Comparison of ENCODE assay signal across 8 cellular contexts in genomic region chr12:90090929-90091651, GRCh38.
DNase-seq lines count a peak whose midpoint lies in the region; ATAC-seq, FAIRE-seq and TF ChIP-seq lines count a peak whose summit lies in the region.

No MANE protein-coding gene starts in this region.

- H3K27ac ChIP-seq in H1 (ENCODE audit: low read depth, low read length) (no peak overlapping the region), osteoblast (ENCODE audit: low read depth, low read length) (peak overlapping the region; percentile 68)
- no peak overlapping the region for H3K27ac ChIP-seq in CD8-positive, alpha-beta memory T cell (ENCODE audit: low read depth, low read length)

- ATAC-seq in GM18505 (IDR thresholded peaks at IDR 0.05; ENCODE audit: unreplicated experiment) = no peak
- no peak for ATAC-seq in GM19455 (IDR thresholded peaks at IDR 0.05; ENCODE audit: unreplicated experiment)

- no peak for FAIRE-seq in H1 (lab: Jason Lieb, UNC)

- H3K18ac ChIP-seq in H1 (ENCODE audit: extremely low read depth, low read length) = peak overlapping the region; percentile 27; the same call in 1 of the 2 replicates

- TF ChIP-seq POLR2A in H1 (IDR thresholded peaks at IDR 0.05; ENCODE audit: control extremely low read depth in 1 of 2, low read depth in 2 of 2, low read length in 2 of 2) (no peak), GM18505 (IDR thresholded peaks at IDR 0.05; ENCODE audit: borderline replicate concordance, extremely low read depth, insufficient read depth, insufficient read length) (no peak)

- no peak overlapping the region for H3K4me3 ChIP-seq in H1 (ENCODE audit: extremely low read depth in 1 of 4, insufficient read depth in 2 of 4, low read depth in 3 of 4, low read length in 4 of 4)
- H3K4me3 ChIP-seq in osteoblast (ENCODE audit: insufficient read depth, low read length) = no peak overlapping the region
- no peak overlapping the region for H3K4me3 ChIP-seq in CD8-positive, alpha-beta memory T cell (ENCODE audit: low read length)

- no peaks in the 10 kb centered on the region for H3K79me1 ChIP-seq in H1 (ENCODE audit: low read depth, low read length)

- no peaks in the 10 kb centered on the region for H3K23me2 ChIP-seq in H1 (ENCODE audit: low read depth, low read length)

- H4K8ac ChIP-seq in H1 (ENCODE audit: extremely low read depth, insufficient read depth, low read length) = no peak overlapping the region

- no peak overlapping the region for H2BK120ac ChIP-seq in H1 (replicated peaks; ENCODE audit: low read depth, low read length)

- H3K56ac ChIP-seq in H1 (replicated peaks; ENCODE audit: insufficient read length, low read depth, low read length) = no peak overlapping the region

- no peak overlapping the region for H3K14ac ChIP-seq in H1 (ENCODE audit: insufficient read length)

- DNase-seq in GM04504 (ENCODE audit: low read depth) = peak; percentile 93
- DNase-seq in NCI-H460 (ENCODE audit: extremely low read depth, low read depth) = peak; percentile 99
- DNase-seq in H1 (ENCODE audit: low read depth in 1 of 2, low spot score in 2 of 2) = no peak
- DNase-seq in osteoblast (ENCODE audit: insufficient read length, low spot score, missing footprints) = peak; percentile 49
- DNase-seq in stimulated activated naive CD4-positive, alpha-beta T cell (lab: John Stamatoyannopoulos, UW) = no peak
- DNase-seq in CD8-positive, alpha-beta memory T cell = no peak

- no peak for TF ChIP-seq EP300 in H1 (IDR thresholded peaks at IDR 0.05; ENCODE audit: borderline replicate concordance in 1 of 2, low read depth in 2 of 2, low read length in 2 of 2)

- no peak overlapping the region for H3K9ac ChIP-seq in H1 (replicated peaks in 1 of 4; ENCODE audit: extremely low read depth in 1 of 4, low read depth in 3 of 4, low read length in 3 of 4)

- POLR2A ChIA-PET in H1 (lab: Charles Lee; ENCODE audit: partially characterized antibody) = no interaction called here
- POLR2A ChIA-PET in CD8-positive, alpha-beta memory T cell (lab: Charles Lee) = no interaction called here

- H3K36me3 ChIP-seq in H1 (ENCODE audit: control insufficient read depth in 2 of 4, insufficient read depth in 4 of 4, low read length in 3 of 4) (no peaks in the 10 kb centered on the region), osteoblast (ENCODE audit: insufficient read depth, low read length) (no peaks in the 10 kb centered on the region)
- H3K36me3 ChIP-seq in CD8-positive, alpha-beta memory T cell (ENCODE audit: insufficient read depth, low read length) = no peaks in the 10 kb centered on the region

- no peak overlapping the region for H2AK5ac ChIP-seq in H1 (ENCODE audit: low read depth, low read length)

- WGBS in H1 (ENCODE audit: extremely low coverage in 1 of 2, insufficient coverage in 1 of 2, insufficient read length in 1 of 2, insufficient replicate concordance in 2 of 2, low coverage in 1 of 2, low lambda C conversion rate in 2 of 2, missing lambda C conversion rate in 1 of 2), 2 experiments = 91% methylated on average over 3 of the region's 3 CpGs; no CpG with 5 or more reads in 1 of the 2 experiments

- H2AFZ ChIP-seq in H1 (ENCODE audit: low read length) (no peak overlapping the region), osteoblast (ENCODE audit: low read length) (no peak overlapping the region)

- no peak overlapping the region for H3K27ac Mint-ChIP-seq in CD8-positive, alpha-beta memory T cell

- H3K9me3 ChIP-seq in H1 (ENCODE audit: insufficient read depth in 2 of 2, low read depth in 1 of 2, low read length in 1 of 2) = no peaks in the 10 kb centered on the region
- H3K9me3 ChIP-seq in osteoblast (ENCODE audit: low read depth, low read length) = no peaks in the 10 kb centered on the region
- H3K9me3 ChIP-seq in CD8-positive, alpha-beta memory T cell (ENCODE audit: low read length) = no peaks in the 10 kb centered on the region

- H3K4me2 ChIP-seq in H1 (ENCODE audit: insufficient read depth in 1 of 2, low read depth in 2 of 2, low read length in 2 of 2) = no peak overlapping the region; a peak in 1 of 4 replicates
- H3K4me2 ChIP-seq in osteoblast (ENCODE audit: insufficient read depth, low read length) = peak overlapping the region; percentile 38

- H4K20me1 ChIP-seq in H1 (replicated peaks in 1 of 2; ENCODE audit: control insufficient read depth in 1 of 2, insufficient read depth in 2 of 2, low read length in 2 of 2) (no peaks in the 10 kb centered on the region), osteoblast (ENCODE audit: insufficient read depth, low read length) (no peaks in the 10 kb centered on the region)

- no peak overlapping the region for H2BK15ac ChIP-seq in H1 (ENCODE audit: low read length)

- no peak for TF ChIP-seq CTCF in H1 (IDR thresholded peaks at IDR 0.05; ENCODE audit: control extremely low read depth in 1 of 3, insufficient read depth in 1 of 3, low read depth in 1 of 3, low read length in 3 of 3)
- no peak for TF ChIP-seq CTCF in osteoblast (IDR thresholded peaks at IDR 0.05; ENCODE audit: extremely low read depth, low read depth, low read length)

- no peaks in the 10 kb centered on the region for H3K27me3 ChIP-seq in H1 (replicated peaks in 1 of 4; ENCODE audit: control insufficient read depth in 3 of 4, extremely low read depth in 1 of 4, insufficient read depth in 3 of 4, low read length in 3 of 4)
- H3K27me3 ChIP-seq in osteoblast (ENCODE audit: insufficient read depth, low read length) = no peaks in the 10 kb centered on the region
- no peaks in the 10 kb centered on the region for H3K27me3 ChIP-seq in CD8-positive, alpha-beta memory T cell (ENCODE audit: insufficient read depth, low read length, poor library complexity, severe bottlenecking)

- H3K4me1 Mint-ChIP-seq in CD8-positive, alpha-beta memory T cell = peaks cover 3 to 13% (median 5%) of the 10 kb centered on the region in 3 donors

- H4K5ac ChIP-seq in H1 (ENCODE audit: insufficient read length, low read depth, low read length) = no peak overlapping the region

- H3K4me1 ChIP-seq in H1 (replicated peaks in 1 of 4; ENCODE audit: control insufficient read depth in 3 of 4, insufficient read depth in 4 of 4, low read length in 3 of 4) (peaks cover 0 to 4% (median 2%) of the 10 kb centered on the region in 4 experiments; a peak in 2 of 7 replicates), osteoblast (ENCODE audit: insufficient read depth, low read length) (peaks cover 18% of the 10 kb centered on the region)
- no peaks in the 10 kb centered on the region for H3K4me1 ChIP-seq in CD8-positive, alpha-beta memory T cell (ENCODE audit: insufficient read depth, low read length)

- TF ChIP-seq RAD21 in H1 (IDR thresholded peaks at IDR 0.05 in 1 of 2, conservative IDR thresholded peaks at IDR 0.05 in 1 of 2; ENCODE audit: low read depth in 2 of 2, low read length in 2 of 2) = no peak

- no peak overlapping the region for H2BK12ac ChIP-seq in H1 (ENCODE audit: low read depth, low read length)

- no peak overlapping the region for H2BK20ac ChIP-seq in H1 (ENCODE audit: low read length)

- no peaks in the 10 kb centered on the region for H3K9me3 Mint-ChIP-seq in CD8-positive, alpha-beta memory T cell

- H2BK5ac ChIP-seq in H1 (ENCODE audit: low read depth, low read length) = no peak overlapping the region

- H3K79me2 ChIP-seq in H1 (ENCODE audit: control insufficient read depth in 1 of 2, insufficient read depth in 2 of 2, low read length in 2 of 2) (no peaks in the 10 kb centered on the region), osteoblast (ENCODE audit: insufficient read depth, low read length) (no peaks in the 10 kb centered on the region)

- peaks cover 0 to under 1% of the 10 kb centered on the region in 2 donors for H3K27me3 Mint-ChIP-seq in CD8-positive, alpha-beta memory T cell

- CTCF ChIA-PET in H1 (lab: Charles Lee; ENCODE audit: partially characterized antibody) = interaction anchor here (0.5 to 1.1 kb wide), 5 partner anchors 9 to 855 kb away, joined by 3 read pairs; no protein-coding TSS in a partner anchor
- CTCF ChIA-PET in CD8-positive, alpha-beta memory T cell (lab: Charles Lee) = no interaction called here

- H4K91ac ChIP-seq in H1 (replicated peaks; ENCODE audit: insufficient read length, low read length) = no peak overlapping the region

- no peak overlapping the region for H3K4me3 Mint-ChIP-seq in CD8-positive, alpha-beta memory T cell

- no peaks in the 10 kb centered on the region for H3K36me3 Mint-ChIP-seq in CD8-positive, alpha-beta memory T cell

- no peak overlapping the region for H3K23ac ChIP-seq in H1 (ENCODE audit: insufficient read length)

- H3K4ac ChIP-seq in H1 (replicated peaks; ENCODE audit: insufficient read length, low read depth, low read length) = no peak overlapping the region

TF ChIP-seq in H1, 55 proteins besides CTCF, POLR2A, EP300 and RAD21:
- TF ChIP-seq MAFK (IDR thresholded peaks at IDR 0.05; ENCODE audit: low read depth, low read length) = no peak
- TF ChIP-seq CEBPB (IDR thresholded peaks at IDR 0.05; ENCODE audit: low read depth, low read length) = peak; percentile 32; the same call in 1 of the 2 replicates
TF ChIP-seq in H1: peak in this region for 1.

Comparison
In these comparisons a context has a peak if more than half of its experiments do, and no peak if none do; other contexts are left out.
1. DNase-seq: peak in GM04504 (single experiment), NCI-H460 (single experiment) and osteoblast (single experiment); none in H1 (0 of 2), stimulated activated naive CD4-positive, alpha-beta T cell (0 of 6) and CD8-positive, alpha-beta memory T cell (0 of 5).